1 cellular context compared by ENCODE assay signal in genomic region chr3:108085821-108086350, GRCh38.
TF ChIP-seq lines count a peak whose summit lies in the region.

No MANE protein-coding gene starts in this region.

TF ChIP-seq in GM12878, 131 proteins besides CTCF, POLR2A, EP300 and RAD21:
- TF ChIP-seq RELB (IDR thresholded peaks at IDR 0.05; ENCODE audit: low read depth) (peak; percentile 49), DPF2 (IDR thresholded peaks at IDR 0.05) (no peak), POU2F2 (IDR thresholded peaks at IDR 0.05; ENCODE audit: borderline replicate concordance, low read depth, low read length) (no peak)
